Comparison of ENCODE assay signal across 8 cellular contexts in genomic region chrX:130268500-130269170, GRCh38. TPM values are rescaled to one million over a fixed set of nuclear protein-coding genes. Genes with fewer than 3 reads are reported as not detected.
DNase-seq lines count a peak whose midpoint lies in the region; ATAC-seq, FAIRE-seq and TF ChIP-seq lines count a peak whose summit lies in the region.

Gene ZNF280C (minus strand): TSS chrX:130268899. CDS start chrX:130260449, 8,450 bp downstream.

- peak within 1 kb of the TSS; percentile 75 for H3K27ac ChIP-seq in GM12878 (ENCODE audit: control insufficient read depth, insufficient read depth)

- TF ChIP-seq POLR2A in GM12878 (IDR thresholded peaks at IDR 0.05; ENCODE audit: low read depth, low read length), result peak; percentile 96

- WGBS in GM12878 (ENCODE audit: insufficient coverage, insufficient replicate concordance, low lambda C conversion rate, missing lambda C conversion rate), result 30% methylated on average over 50 of the region's 55 CpGs

- peak within 1 kb of the TSS; percentile 17; the same call in 1 of the 2 replicates for H2AFZ ChIP-seq in GM12878 (ENCODE audit: control insufficient read depth, low read depth, low read length)

- in situ Hi-C loops in GM12878 (cut with MboI), result no loop called here

- no peak for TF ChIP-seq EP300 in GM12878 (IDR thresholded peaks at IDR 0.05; ENCODE audit: borderline replicate concordance in 1 of 2, control insufficient read depth in 1 of 2, low read depth in 2 of 2, low read length in 2 of 2)

- peak within 1 kb of the TSS; percentile 75 for H3K9ac ChIP-seq in GM12878 (ENCODE audit: control insufficient read depth, insufficient read depth, low read length)

- H4K20me1 ChIP-seq in GM12878 (ENCODE audit: control insufficient read depth, insufficient read depth), result no peaks in the 10 kb centered on the region

- no TSS peak for BruUV-seq in GM12878 (replicated peaks; lab: Mats Ljungman, UMichigan)

- no peaks in the 10 kb centered on the region for H3K36me3 ChIP-seq in GM12878 (ENCODE audit: control insufficient read depth in 2 of 2, insufficient read depth in 2 of 2, low read length in 1 of 2)

- no peaks in the 10 kb centered on the region for H3K27me3 ChIP-seq in GM12878 (replicated peaks in 1 of 2; ENCODE audit: control insufficient read depth in 2 of 2, insufficient read depth in 2 of 2, low read length in 1 of 2)

- FAIRE-seq in GM12878 (lab: Jason Lieb, UNC), result peak; percentile 68

- H3K9me3 ChIP-seq in GM12878 (replicated peaks; ENCODE audit: control insufficient read depth, insufficient read depth, low read length), result no peaks in the 10 kb centered on the region; the same call in 2 of the 3 replicates

- H3K4me2 ChIP-seq in GM12878 (ENCODE audit: control insufficient read depth, insufficient read depth), result peak within 1 kb of the TSS; percentile 75

- H3K79me2 ChIP-seq in GM12878 (ENCODE audit: control insufficient read depth, insufficient read depth, low read length), result peaks cover 23% of the 10 kb centered on the region

- CTCF ChIA-PET in GM12878 (lab: Yijun Ruan, JAX), result no interaction called here

- intact Hi-C loops in GM12878 (cut with micrococcal nuclease; ENCODE audit: unreplicated experiment) (loop anchor here (5.0 to 10.0 kb wide), 2 partner anchors 184 to 634 kb away; partner anchors contain the start of gene ENOX2), sciatic nerve (cut with DNase I) (no loop called here)

- peak; percentile 31 to 33 (median 33); a peak in 4 of 6 replicates for TF ChIP-seq CTCF in GM12878 (IDR thresholded peaks at IDR 0.05 in 2 of 3, conservative IDR thresholded peaks at IDR 0.05 in 1 of 3; ENCODE audit: control insufficient read depth in 2 of 3, extremely low read depth in 1 of 3, insufficient read depth in 1 of 3, low read depth in 3 of 3, low read length in 3 of 3)

- H3K4me3 ChIP-seq in GM12878, result peak within 1 kb of the TSS; percentile 66

- no peak for TF ChIP-seq RAD21 in GM12878 (IDR thresholded peaks at IDR 0.05; ENCODE audit: insufficient read depth, low read depth, low read length)

- peak; percentile 91 for ATAC-seq in GM18517 (IDR thresholded peaks at IDR 0.05; ENCODE audit: unreplicated experiment)
- ATAC-seq in HG03039 (IDR thresholded peaks at IDR 0.05; ENCODE audit: unreplicated experiment), result peak; percentile 90
- ATAC-seq in GM12878, result peak; percentile 94
- ATAC-seq in sciatic nerve, result peak; percentile 96

- POLR2A ChIA-PET in GM12878 (lab: Charles Lee), result no interaction called here

- no peaks in the 10 kb centered on the region for H3K4me1 ChIP-seq in GM12878 (ENCODE audit: control insufficient read depth, insufficient read depth, low read length)

- RAD21 ChIA-PET in GM12878 (lab: Charles Lee; ENCODE audit: unreplicated experiment), result no interaction called here

- SMC1A ChIA-PET in GM12878 (lab: Charles Lee; ENCODE audit: uncharacterized antibody, unreplicated experiment), result no interaction called here

- DNase-seq in A172 (ENCODE audit: low spot score) (peak; percentile 79), NCI-H2029 treated with DMSO at 0.1 percent for 48 hours (lab: John Stamatoyannopoulos, UW) (peak; percentile 60), T1000 (lab: John Stamatoyannopoulos, UW) (peak; percentile 68), GM12878 (ENCODE audit: low read depth, low spot score) (peak; percentile 70), iPS DF 19.7 (ENCODE audit: low read depth, low spot score) (peak; percentile 59), sciatic nerve (ENCODE audit: low spot score) (peak; percentile 88)

TF ChIP-seq in GM12878, 131 proteins besides CTCF, POLR2A, EP300 and RAD21 (continues in another document):
- TF ChIP-seq CREB1 (IDR thresholded peaks at IDR 0.05; ENCODE audit: low read depth), result peak; percentile 50; the same call in 1 of the 2 replicates
- no peak for TF ChIP-seq SUPT20H (IDR thresholded peaks at IDR 0.05; ENCODE audit: borderline replicate concordance, control insufficient read depth, low read depth, low read length)
- no peak for TF ChIP-seq TARDBP (IDR thresholded peaks at IDR 0.05; ENCODE audit: borderline replicate concordance)
- TF ChIP-seq ATF7 (IDR thresholded peaks at IDR 0.05; ENCODE audit: low read depth), result no peak
- no peak for TF ChIP-seq PRDM15 (CRISPR knock-in tag; IDR thresholded peaks at IDR 0.05)
- peak; percentile 58 for TF ChIP-seq CBX5 (IDR thresholded peaks at IDR 0.05; ENCODE audit: low read depth)
- TF ChIP-seq SRF (IDR thresholded peaks at IDR 0.05; ENCODE audit: low read depth in 2 of 2, low read length in 2 of 2), result no peak
- TF ChIP-seq BHLHE40 (IDR thresholded peaks at IDR 0.05; ENCODE audit: borderline replicate concordance in 1 of 2, low read depth in 2 of 2, low read length in 1 of 2), result peak in 1 of 2 experiments; percentile 68; a peak in 2 of 4 replicates
- TF ChIP-seq TBL1XR1 (IDR thresholded peaks at IDR 0.05; ENCODE audit: low read depth, low read length), result no peak
- no peak for TF ChIP-seq ZBTB4 (CRISPR knock-in tag; IDR thresholded peaks at IDR 0.05)

RNA-seq across cellular contexts. Expression of gene ZNF280C, which starts in this region (rescaled TPM):
- total RNA-seq in A172 (2014; rRNA removed; shearing (Covaris generic)), result 3.3 and 4.6 TPM in 2 replicates
- 21.7 and 23.0 TPM in 2 replicates for total RNA-seq in GM12878 (2013; cell fraction: nucleolus; rRNA removed)
- 5.5 and 5.9 TPM in 2 replicates for total RNA-seq in GM12878 (2014; rRNA removed)
- 8.6 and 8.8 TPM in 2 replicates for total RNA-seq in GM12878 (2014; rRNA removed; fragmentation: Illumina TruSeq; extraction: Trizol)
- 5.8 and 5.9 TPM in 2 replicates for total RNA-seq in GM12878 (2021)
- polyA plus RNA-seq in GM12878 (2011; ENCODE audit: low read depth), result 1.1 TPM
- polyA plus RNA-seq in GM12878 (2011; rRNA removed), result 8.4 and 13.2 TPM in 2 replicates
- 3.5 and 3.8 TPM in 2 replicates for polyA plus RNA-seq in GM12878 (2011; cell fraction: cytosol; rRNA removed)
- 4.2 and 4.3 TPM in 2 replicates for polyA plus RNA-seq in GM12878 (2011; cell fraction: nucleus; rRNA removed)
- 1.3 and 1.5 TPM in 2 replicates for polyA plus RNA-seq in GM12878 (2012)
- polyA plus RNA-seq in GM12878 (2014; fragmentation: Illumina TruSeq; extraction: Trizol), result 5.5 and 6.9 TPM in 2 replicates
- polyA plus RNA-seq in GM12878 (2014; fragmentation: Nextera tagmentation; extraction: Ambion mirVana), result 1 to 10 TPM in 1 of 2 experiments, under 1 TPM in 1; 0.82 to 1.8 TPM
- 3.9 and 4.6 TPM in 2 replicates for polyA plus RNA-seq in GM12878 (2014; rRNA removed)
- polyA plus RNA-seq in GM12878 (2016; fragmentation: Nextera tagmentation; extraction: Ambion mirVana), result 1 to 10 TPM; 7.5 to 8.0 TPM
- 7.2 and 10.2 TPM in 2 replicates for polyA minus RNA-seq in GM12878 (2011; rRNA and poly(A)+ RNA removed)
- polyA minus RNA-seq in GM12878 (2011; cell fraction: cytosol; rRNA and poly(A)+ RNA removed), result 3.2 and 4.5 TPM in 2 replicates
- polyA minus RNA-seq in GM12878 (2011; cell fraction: nucleus; rRNA and poly(A)+ RNA removed), result 2.5 and 4.0 TPM in 2 replicates
- 5.5 TPM for total RNA-seq in sciatic nerve

Comparison
In these comparisons a context has a peak if more than half of its experiments do, and no peak if none do; other contexts are left out.
1. Peak in every context shown above with its lines: DNase-seq, ATAC-seq, H3K4me3 ChIP-seq and H3K27ac ChIP-seq.